Comparison of ENCODE assay signal across 30 cellular contexts in the genomic region with DNA sequence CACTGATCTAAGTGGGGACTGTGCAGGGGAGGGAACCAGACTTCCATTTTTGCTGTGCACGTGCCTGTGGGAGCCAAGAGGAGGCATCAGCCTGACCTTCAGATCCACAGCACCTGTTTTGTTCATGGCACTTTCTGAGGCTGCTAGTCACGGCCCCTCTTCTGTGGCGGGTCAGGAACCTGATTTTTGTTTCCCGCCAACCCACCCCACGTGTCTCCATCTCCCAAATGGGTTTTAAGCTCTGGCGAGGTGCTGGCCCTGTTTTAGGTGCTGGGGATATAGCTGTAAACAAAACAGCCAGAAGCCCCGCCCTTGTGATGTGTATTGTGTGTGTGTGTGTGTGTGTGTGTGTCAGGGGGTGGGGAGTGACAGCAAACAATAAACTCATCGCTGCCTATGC.
"Had no signal": no experiment of that assay in that cellular context is flagged by ENCODE, and none has a peak within 500 bp of the region (broad histone marks: within the 10 kb centered on the region; RNA-seq: fewer than 3 reads in every experiment).

No MANE protein-coding gene starts in this region.

- H3K27ac ChIP-seq: adrenal gland, body of pancreas, esophagus muscularis mucosa, foreskin keratinocyte, gastrocnemius medialis, heart right ventricle had no signal

- H3K9me3 ChIP-seq: adrenal gland, body of pancreas, esophagus muscularis mucosa, gastrocnemius medialis had no signal

- FAIRE-seq: colon had no signal

- H3K4me1 ChIP-seq: foreskin keratinocyte had no signal

- H3K36me3 ChIP-seq: adrenal gland, esophagus muscularis mucosa, gastrocnemius medialis, heart right ventricle had no signal

- DNase-seq: activated CD4-positive, alpha-beta memory T cell treated with anti-CD3 and anti-CD28 coated beads for 36 hours; activated CD4-positive, alpha-beta T cell treated with anti-CD3 and anti-CD28 coated beads for 36 hours; activated CD4-positive, alpha-beta T cell treated with anti-CD3 and anti-CD28 coated beads, Interleukin-2, amount 10 ng/mL, durations not matched to agents 24 days and 14 days; activated CD4-positive, CD25-positive, alpha-beta regulatory T cell; activated CD4-positive, CD25-positive, alpha-beta regulatory T cell treated with anti-CD3 and anti-CD28 coated beads, Interleukin-2, amount 50 U/mL, for 72 hours; activated CD8-positive, alpha-beta memory T cell treated with anti-CD3 and anti-CD28 coated beads, Interleukin-2, amount 10 ng/mL, durations not matched to agents 7 days and 5 days; activated CD8-positive, alpha-beta memory T cell treated with anti-CD3 and anti-CD28 coated beads, Interleukin-2, amount 50 U/mL, for 4 hours; activated CD8-positive, alpha-beta T cell treated with anti-CD3 and anti-CD28 coated beads, Interleukin-2, amount 10 ng/mL, durations not matched to agents 7 days and 5 days; activated effector memory CD4-positive, alpha-beta T cell treated with anti-CD3 and anti-CD28 coated beads, Interleukin-2, amount 50 U/mL, for 16 hours; activated naive CD4-positive, alpha-beta T cell treated with anti-CD3 and anti-CD28 coated beads for 36 hours; activated naive CD8-positive, alpha-beta T cell treated with anti-CD3 and anti-CD28 coated beads for 36 hours; activated naive CD8-positive, alpha-beta T cell treated with anti-CD3 and anti-CD28 coated beads, Interleukin-2, amount 50 U/mL, for 24 hours; activated T-cell treated with anti-CD3 and anti-CD28 coated beads, Interleukin-2, amount 50 U/mL, for 1 hour; activated T-cell treated with anti-CD3 and anti-CD28 coated beads, Interleukin-2, amount 50 U/mL, for 48 hours; adrenal gland; amygdala; aorta; body of pancreas; caudate nucleus; cortex of kidney; dermis blood vessel endothelial cell; effector CD4-positive, alpha-beta T cell; effector memory CD8-positive, alpha-beta T cell; erythroblast; foreskin keratinocyte; gastrocnemius medialis; heart right ventricle; T-helper 2 cell had no signal

- H3K4me3 ChIP-seq: adrenal gland, body of pancreas, esophagus muscularis mucosa, gastrocnemius medialis, heart right ventricle had no signal

- ATAC-seq: activated CD4-positive, alpha-beta T cell treated with anti-CD3 and anti-CD28 coated beads for 36 hours; activated CD8-positive, alpha-beta memory T cell treated with anti-CD3 and anti-CD28 coated beads, Interleukin-2, amount 10 ng/mL, durations not matched to agents 7 days and 5 days; activated CD8-positive, alpha-beta T cell treated with anti-CD3 and anti-CD28 coated beads, Interleukin-2, amount 10 ng/mL, durations not matched to agents 7 days and 5 days; activated naive CD8-positive, alpha-beta T cell treated with anti-CD3 and anti-CD28 coated beads, Interleukin-2, amount 50 U/mL, for 24 hours; body of pancreas; effector memory CD8-positive, alpha-beta T cell; foreskin keratinocyte; gastrocnemius medialis; heart right ventricle had no signal

- H3K27me3 ChIP-seq: adrenal gland, body of pancreas, esophagus muscularis mucosa, gastrocnemius medialis had no signal
